ENCODE assay signal across 15 cellular contexts in the genomic region with DNA sequence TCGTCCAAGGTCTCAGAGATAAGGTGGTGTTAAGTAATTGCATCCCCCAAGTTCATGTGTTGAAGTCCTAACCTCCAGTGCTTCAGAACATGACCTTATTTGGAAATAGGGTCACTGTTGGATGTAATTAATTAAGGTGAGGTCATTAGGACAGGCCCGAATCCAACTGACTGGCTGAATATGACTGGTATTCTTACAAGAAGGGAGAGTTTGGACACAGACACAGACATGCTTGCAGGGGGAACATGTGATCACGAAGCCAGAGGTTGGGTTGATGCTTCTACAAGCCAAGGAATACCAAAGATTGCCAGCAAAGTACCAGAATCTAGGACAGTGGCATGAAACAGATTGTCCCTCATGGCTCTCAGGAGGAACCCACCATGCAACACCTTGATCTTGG.
DNase-seq lines count a peak whose midpoint lies in the region; ATAC-seq and TF ChIP-seq lines count a peak whose summit lies in the region.
"Had no signal": no experiment of that assay in that cellular context is flagged by ENCODE, and none has a peak within 500 bp of the region (broad histone marks: within the 10 kb centered on the region; RNA-seq: fewer than 3 reads in every experiment).

No MANE protein-coding gene starts in this region.

- H2AFZ ChIP-seq in mammary epithelial cell (ENCODE audit: low read depth, low read length): peak overlapping the region; percentile 81

- no TSS peak for BruUV-seq in mammary epithelial cell (replicated peaks; lab: Mats Ljungman, UMichigan)

- TF ChIP-seq CTCF in AG04450 (IDR thresholded peaks at IDR 0.05; ENCODE audit: low read depth, low read length) (no peak), mammary epithelial cell (conservative IDR thresholded peaks at IDR 0.05 in 1 of 2, IDR thresholded peaks at IDR 0.05 in 1 of 2; ENCODE audit: extremely low read depth in 1 of 2, insufficient read depth in 1 of 2, low read depth in 1 of 2, low read length in 2 of 2) (no peak), lower lobe of right lung (IDR thresholded peaks at IDR 0.05) (no peak), spleen (IDR thresholded peaks at IDR 0.05 in 8 of 11, conservative IDR thresholded peaks at IDR 0.05 in 3 of 11) (no peak)

- POLR2A ChIA-PET in AG04450 (lab: Yijun Ruan, JAX): no interaction called here

- no peak for DNase-seq in AG04450 (ENCODE audit: low read depth, low spot score)
- DNase-seq in mammary epithelial cell: no peak
- DNase-seq in lower lobe of right lung: no peak
- DNase-seq in spleen: peak; percentile 0
- DNase-seq in NCI-H446 (lab: John Stamatoyannopoulos, UW): no peak
- no peak for DNase-seq in AG20443 (ENCODE audit: low spot score)
- no peak for DNase-seq in NCI-H748 treated with DMSO at 0.1 percent for 48 hours (lab: John Stamatoyannopoulos, UW)
- DNase-seq: COR-L47, GF-D8, NCI-H1092, NCI-H2081 treated with DMSO at 0.1 percent for 48 hours, NCI-H510A treated with DMSO at 0.1 percent for 48 hours had no signal

- H4K20me1 ChIP-seq in mammary epithelial cell (ENCODE audit: insufficient read depth, low read length): no peaks in the 10 kb centered on the region

- intact Hi-C loops in mammary epithelial cell (cut with micrococcal nuclease): no loop called here
- intact Hi-C loops in lower lobe of right lung (cut with DNase I): no loop called here
- intact Hi-C loops in spleen (cut with DNase I; ENCODE audit: low total_unique reads): no loop called here

- no peaks in the 10 kb centered on the region for H3K9me3 ChIP-seq in AG04450 (ENCODE audit: control insufficient read depth, insufficient read depth, low read length)
- no peaks in the 10 kb centered on the region for H3K9me3 ChIP-seq in mammary epithelial cell (replicated peaks; ENCODE audit: insufficient read depth, low read length)
- no peaks in the 10 kb centered on the region for H3K9me3 ChIP-seq in lower lobe of right lung
- no peaks in the 10 kb centered on the region for H3K9me3 ChIP-seq in spleen

- CTCF ChIA-PET in AG04450 (lab: Charles Lee): no interaction called here
- CTCF ChIA-PET in mammary epithelial cell (lab: Charles Lee; ENCODE audit: low non-redundant PET): no interaction called here

- no peaks in the 10 kb centered on the region for H3K79me2 ChIP-seq in mammary epithelial cell (ENCODE audit: insufficient read depth, low read length)

- dilution Hi-C loops in mammary epithelial cell (cut with HindIII; ENCODE audit: low sequenced_read_pairs): no loop called here

- no peak for ATAC-seq in lower lobe of right lung
- no peak for ATAC-seq in GM21367 (IDR thresholded peaks at IDR 0.05; ENCODE audit: unreplicated experiment)
- ATAC-seq: Panc1 had no signal

- no peak for TF ChIP-seq POLR2A in spleen (IDR thresholded peaks at IDR 0.05)

- no peaks in the 10 kb centered on the region for H3K27me3 ChIP-seq in AG04450 (ENCODE audit: control insufficient read depth, insufficient read depth, low read length)
- no peaks in the 10 kb centered on the region for H3K27me3 ChIP-seq in mammary epithelial cell (ENCODE audit: insufficient read depth, low read length)
- no peaks in the 10 kb centered on the region for H3K27me3 ChIP-seq in lower lobe of right lung (ENCODE audit: low read depth)
- H3K27me3 ChIP-seq in spleen (replicated peaks in 1 of 7): no peaks in the 10 kb centered on the region

- H3K4me1 ChIP-seq in mammary epithelial cell (ENCODE audit: insufficient read depth, low read length) (peaks cover 13% of the 10 kb centered on the region), lower lobe of right lung (no peaks in the 10 kb centered on the region), spleen (no peaks in the 10 kb centered on the region)

- H3K9ac ChIP-seq in mammary epithelial cell (ENCODE audit: insufficient read depth, low read length): no peak overlapping the region
- H3K9ac ChIP-seq: KMS-11 had no signal

- peak overlapping the region; percentile 0 for H3K27ac ChIP-seq in AG04450 (ENCODE audit: low read depth, low read length)
- H3K27ac ChIP-seq in mammary epithelial cell (ENCODE audit: insufficient read depth, low read depth, low read length): no peak overlapping the region
- peak overlapping the region; percentile 64 for H3K27ac ChIP-seq in lower lobe of right lung
- peak overlapping the region in 5 of 8 donors; percentile 40 to 61 (median 50) for H3K27ac ChIP-seq in spleen
- H3K27ac ChIP-seq: KMS-11 had no signal

- in situ Hi-C loops in mammary epithelial cell (cut with MboI; ENCODE audit: low sequenced_read_pairs in 2 of 2): no loop called here

- no peak overlapping the region for H3K4me2 ChIP-seq in mammary epithelial cell (ENCODE audit: insufficient read depth, low read depth, low read length)
- H3K4me2 ChIP-seq: KMS-11 had no signal

- WGBS in mammary epithelial cell (ENCODE audit: low coverage, missing lambda C conversion rate): 82% methylated on average over 3 of the region's 3 CpGs
- 70 to 93% (median 88%) methylated on average over 3 of the region's 3 CpGs for WGBS in spleen, 5 donors

- H3K4me3 ChIP-seq in AG04450 (ENCODE audit: low read depth, low read length) (no peak overlapping the region), mammary epithelial cell (replicated peaks in 1 of 3; ENCODE audit: insufficient read depth in 1 of 3, low read depth in 2 of 3, low read length in 3 of 3) (no peak overlapping the region), lower lobe of right lung (no peak overlapping the region), spleen (no peak overlapping the region)

- H3K36me3 ChIP-seq in mammary epithelial cell (ENCODE audit: insufficient read depth, low read length) (no peaks in the 10 kb centered on the region), lower lobe of right lung (no peaks in the 10 kb centered on the region), spleen (no peaks in the 10 kb centered on the region)
